In genomic region chr6:130749402-130749801, GRCh38 we compare ENCODE assay signal across 1 cellular context.
TF ChIP-seq lines count a peak whose summit lies in the region.

No MANE protein-coding gene starts in this region.

TF ChIP-seq in GM12878, 131 proteins besides CTCF, POLR2A, EP300 and RAD21 (continued from another document):
- TF ChIP-seq SMARCA5 (IDR thresholded peaks at IDR 0.05) (no peak), NR2C2 (IDR thresholded peaks at IDR 0.05; ENCODE audit: borderline replicate concordance, control insufficient read depth, insufficient read length, low read depth) (no peak)
TF ChIP-seq in GM12878: peak in this region for 0.
